In genomic region chr19:6412111-6412999, GRCh38 we compare ENCODE assay signal across 8 cellular contexts. TPM values are rescaled to one million over a fixed set of nuclear protein-coding genes. Genes with fewer than 3 reads are reported as not detected.
DNase-seq lines count a peak whose midpoint lies in the region; ATAC-seq and TF ChIP-seq lines count a peak whose summit lies in the region.

No MANE protein-coding gene starts in this region.

- intact Hi-C loops in CD4-positive, alpha-beta memory T cell (cut with micrococcal nuclease): no loop called here
- intact Hi-C loops in activated CD4-positive, alpha-beta T cell treated with anti-CD3 and anti-CD28 coated beads for 36 hours (cut with DNase I, micrococcal nuclease): no loop called here

- no peaks in the 10 kb centered on the region for H3K4me1 ChIP-seq in CD4-positive, alpha-beta memory T cell (ENCODE audit: insufficient read depth, low read length)
- no peaks in the 10 kb centered on the region for H3K4me1 ChIP-seq in HEK293 (ENCODE audit: control insufficient read depth, insufficient read depth, low read length)

- CTCF ChIA-PET in CD4-positive, alpha-beta memory T cell (lab: Charles Lee; ENCODE audit: partially characterized antibody): interaction anchor here (1.1 kb wide), 1 partner anchor 9 kb away, joined by 3 read pairs; no protein-coding TSS in a partner anchor
- CTCF ChIA-PET in HEK293 (lab: Yijun Ruan, JAX): interaction anchor here (1.0 kb wide), 1 partner anchor 19 kb away, joined by 5 read pairs; the partner anchor contains the start of gene GTF2F1
- CTCF ChIA-PET in activated CD4-positive, alpha-beta T cell treated with anti-CD3 and anti-CD28 coated beads for 36 hours (lab: Charles Lee): interaction anchor here (0.5 to 1.0 kb wide), 6 partner anchors 15 to 816 kb away, joined by 3 to 4 read pairs (median 3); partner anchors contain the start of gene ALKBH7

- H3K27ac Mint-ChIP-seq in CD4-positive, alpha-beta memory T cell: no peak overlapping the region
- H3K27ac Mint-ChIP-seq in activated CD4-positive, alpha-beta T cell treated with anti-CD3 and anti-CD28 coated beads for 36 hours: no peak overlapping the region
- no peak overlapping the region for H3K27ac Mint-ChIP-seq in osteocyte (ENCODE audit: unreplicated experiment)

- TF ChIP-seq CTCF in HEK293 (tag by site-specific recombination; IDR thresholded peaks at IDR 0.05) (peak; percentile 64), osteocyte (IDR thresholded peaks at IDR 0.05) (peak; percentile 54)

- no peak overlapping the region for H3K27ac ChIP-seq in CD4-positive, alpha-beta memory T cell (ENCODE audit: low read depth, low read length)
- no peak overlapping the region for H3K27ac ChIP-seq in HEK293 (ENCODE audit: extremely low read depth, low read depth, low read length)

- peaks cover 0 to 1% (median 0%) of the 10 kb centered on the region in 8 donors for H3K9me3 Mint-ChIP-seq in CD4-positive, alpha-beta memory T cell
- H3K9me3 Mint-ChIP-seq in activated CD4-positive, alpha-beta T cell treated with anti-CD3 and anti-CD28 coated beads for 36 hours (ENCODE audit: low read depth): no peaks in the 10 kb centered on the region
- H3K9me3 Mint-ChIP-seq in osteocyte (ENCODE audit: unreplicated experiment): no peaks in the 10 kb centered on the region

- no peaks in the 10 kb centered on the region for H3K9me3 ChIP-seq in CD4-positive, alpha-beta memory T cell (ENCODE audit: control insufficient read depth in 1 of 2, low read length in 2 of 2)
- no peaks in the 10 kb centered on the region for H3K9me3 ChIP-seq in HEK293 (ENCODE audit: control insufficient read depth, insufficient read depth, low read depth, low read length)

- no peak overlapping the region for H3K4me3 ChIP-seq in CD4-positive, alpha-beta memory T cell (ENCODE audit: low read length in 2 of 2)
- H3K4me3 ChIP-seq in HEK293 (ENCODE audit: low read depth, low read length): no peak overlapping the region

- H3K36me3 Mint-ChIP-seq in CD4-positive, alpha-beta memory T cell: peaks cover 17 to 31% of the 10 kb centered on the region in 2 donors
- peaks cover 19% of the 10 kb centered on the region for H3K36me3 Mint-ChIP-seq in activated CD4-positive, alpha-beta T cell treated with anti-CD3 and anti-CD28 coated beads for 36 hours (ENCODE audit: low read depth)
- peaks cover 16% of the 10 kb centered on the region for H3K36me3 Mint-ChIP-seq in osteocyte (ENCODE audit: unreplicated experiment)

- no peak overlapping the region for H3K4me3 Mint-ChIP-seq in CD4-positive, alpha-beta memory T cell
- no peak overlapping the region for H3K4me3 Mint-ChIP-seq in activated CD4-positive, alpha-beta T cell treated with anti-CD3 and anti-CD28 coated beads for 36 hours
- H3K4me3 Mint-ChIP-seq in osteocyte (ENCODE audit: unreplicated experiment): no peak overlapping the region

- peaks cover 31% of the 10 kb centered on the region for H3K36me3 ChIP-seq in CD4-positive, alpha-beta memory T cell (ENCODE audit: insufficient read depth, low read length)
- H3K36me3 ChIP-seq in HEK293 (ENCODE audit: control insufficient read depth in 2 of 2, insufficient read depth in 1 of 2, low read length in 2 of 2): peaks cover 3 to 38% of the 10 kb centered on the region in 2 experiments; a peak in 2 of 3 replicates

- DNase-seq in CD4-positive, alpha-beta memory T cell: peak; percentile 36 to 53 (median 49)
- peak; percentile 75 for DNase-seq in activated CD4-positive, alpha-beta T cell treated with anti-CD3 and anti-CD28 coated beads for 36 hours
- DNase-seq in epidermal melanocyte (ENCODE audit: insufficient read length, low spot score) (peak; percentile 18), osteocyte (ENCODE audit: extremely low spot score, unreplicated experiment) (no peak), NCI-H1417 treated with DMSO at 0.1 percent for 48 hours (lab: John Stamatoyannopoulos, UW) (no peak)

- H3K27me3 ChIP-seq in CD4-positive, alpha-beta memory T cell (ENCODE audit: insufficient read depth, low read length): no peaks in the 10 kb centered on the region

- ATAC-seq in activated CD4-positive, alpha-beta T cell treated with anti-CD3 and anti-CD28 coated beads for 36 hours: peak; percentile 89
- ATAC-seq in HG03025 (IDR thresholded peaks at IDR 0.05; ENCODE audit: low FRiP score, unreplicated experiment) (no peak), HG02852 (IDR thresholded peaks at IDR 0.05; ENCODE audit: unreplicated experiment) (no peak)

- no peaks in the 10 kb centered on the region for H3K4me1 Mint-ChIP-seq in CD4-positive, alpha-beta memory T cell
- no peaks in the 10 kb centered on the region for H3K4me1 Mint-ChIP-seq in activated CD4-positive, alpha-beta T cell treated with anti-CD3 and anti-CD28 coated beads for 36 hours
- no peaks in the 10 kb centered on the region for H3K4me1 Mint-ChIP-seq in osteocyte (ENCODE audit: unreplicated experiment)

- H3K27me3 Mint-ChIP-seq in CD4-positive, alpha-beta memory T cell: no peaks in the 10 kb centered on the region
- H3K27me3 Mint-ChIP-seq in activated CD4-positive, alpha-beta T cell treated with anti-CD3 and anti-CD28 coated beads for 36 hours: no peaks in the 10 kb centered on the region
- no peaks in the 10 kb centered on the region for H3K27me3 Mint-ChIP-seq in osteocyte (ENCODE audit: unreplicated experiment)

- POLR2A ChIA-PET in CD4-positive, alpha-beta memory T cell (lab: Charles Lee; ENCODE audit: partially characterized antibody): interaction anchor here (0.6 kb wide), 1 partner anchor 11 kb away, joined by 3 read pairs; no protein-coding TSS in a partner anchor
- POLR2A ChIA-PET in HEK293 (lab: Yijun Ruan, JAX): no interaction called here
- POLR2A ChIA-PET in activated CD4-positive, alpha-beta T cell treated with anti-CD3 and anti-CD28 coated beads for 36 hours (lab: Charles Lee): no interaction called here

TF ChIP-seq in HEK293, 187 proteins besides CTCF, POLR2A, EP300 and RAD21 (continues in another document):
- TF ChIP-seq, protein P1, sequence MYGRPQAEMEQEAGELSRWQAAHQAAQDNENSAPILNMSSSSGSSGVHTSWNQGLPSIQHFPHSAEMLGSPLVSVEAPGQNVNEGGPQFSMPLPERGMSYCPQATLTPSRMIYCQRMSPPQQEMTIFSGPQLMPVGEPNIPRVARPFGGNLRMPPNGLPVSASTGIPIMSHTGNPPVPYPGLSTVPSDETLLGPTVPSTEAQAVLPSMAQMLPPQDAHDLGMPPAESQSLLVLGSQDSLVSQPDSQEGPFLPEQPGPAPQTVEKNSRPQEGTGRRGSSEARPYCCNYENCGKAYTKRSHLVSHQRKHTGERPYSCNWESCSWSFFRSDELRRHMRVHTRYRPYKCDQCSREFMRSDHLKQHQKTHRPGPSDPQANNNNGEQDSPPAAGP (tag by site-specific recombination; IDR thresholded peaks at IDR 0.05): no peak
- TF ChIP-seq ZNF341 (tag by site-specific recombination; IDR thresholded peaks at IDR 0.05; ENCODE audit: low read depth): 0 out of 2 replicates have a peak, but pooled peaks have one; percentile 17
- TF ChIP-seq WT1 (tag by site-specific recombination; IDR thresholded peaks at IDR 0.05): no peak
- TF ChIP-seq SP7 (tag by site-specific recombination; IDR thresholded peaks at IDR 0.05): no peak
- no peak for TF ChIP-seq ZNF311 (tag by site-specific recombination; IDR thresholded peaks at IDR 0.05; ENCODE audit: borderline replicate concordance)
- 0 out of 2 replicates have a peak, but pooled peaks have one; percentile 20 for TF ChIP-seq ZBTB48 (tag by site-specific recombination; IDR thresholded peaks at IDR 0.05)
- peak; percentile 41; the same call in 1 of the 2 replicates for TF ChIP-seq PATZ1 (tag by site-specific recombination; IDR thresholded peaks at IDR 0.05)
- TF ChIP-seq SCRT2 (tag by site-specific recombination; IDR thresholded peaks at IDR 0.05): peak; percentile 92
- peak; percentile 93 for TF ChIP-seq ZNF2 (tag by site-specific recombination; IDR thresholded peaks at IDR 0.05)
- TF ChIP-seq ZEB2 (tag by site-specific recombination; IDR thresholded peaks at IDR 0.05): peak; percentile 59; the same call in 1 of the 2 replicates

RNA-seq across cellular contexts. Expression of gene KHSRP, which starts 12.3 kb away (rescaled TPM):
- total RNA-seq in CD4-positive, alpha-beta memory T cell: 100 to 1,000 TPM; 168 to 169 TPM
- 10 to 100 TPM in 1 of 2 donors, 1 to 10 TPM in 1; 4.3 to 25.3 TPM for polyA plus RNA-seq in CD4-positive, alpha-beta memory T cell
- 100 to 1,000 TPM; 363 to 380 TPM for total RNA-seq in activated CD4-positive, alpha-beta T cell treated with anti-CD3 and anti-CD28 coated beads for 36 hours
- 240 and 241 TPM in 2 replicates for total RNA-seq in osteocyte

RNA-seq across cellular contexts. Expression of gene GTF2F1, which starts 19.4 kb away (rescaled TPM):
- total RNA-seq in CD4-positive, alpha-beta memory T cell: 10 to 100 TPM; 56.3 to 57.7 TPM
- 10 to 100 TPM in 1 of 2 donors, 1 to 10 TPM in 1; 6.6 to 27.5 TPM for polyA plus RNA-seq in CD4-positive, alpha-beta memory T cell
- total RNA-seq in activated CD4-positive, alpha-beta T cell treated with anti-CD3 and anti-CD28 coated beads for 36 hours: 10 to 100 TPM; 60.9 to 78.5 TPM
- total RNA-seq in osteocyte: 62.0 and 65.8 TPM in 2 replicates

RNA-seq across cellular contexts. Expression of gene SLC25A41, which starts 21.2 kb away (rescaled TPM):
- total RNA-seq in CD4-positive, alpha-beta memory T cell: not detected
- polyA plus RNA-seq in CD4-positive, alpha-beta memory T cell: not detected
- total RNA-seq in activated CD4-positive, alpha-beta T cell treated with anti-CD3 and anti-CD28 coated beads for 36 hours: under 1 TPM; 0.46 to 0.64 TPM
- total RNA-seq in osteocyte: 0.27 TPM in 1 of 2 replicates, not detected in the other

RNA-seq across cellular contexts. Expression of gene PSPN, which starts 36.6 kb away (rescaled TPM):
- total RNA-seq in CD4-positive, alpha-beta memory T cell: 1 to 10 TPM; 4.6 to 5.2 TPM
- polyA plus RNA-seq in CD4-positive, alpha-beta memory T cell: under 1 TPM; 0.38 to 0.61 TPM
- total RNA-seq in activated CD4-positive, alpha-beta T cell treated with anti-CD3 and anti-CD28 coated beads for 36 hours: 1 to 10 TPM; 1.4 to 1.8 TPM
- total RNA-seq in osteocyte: 3.2 and 3.5 TPM in 2 replicates

RNA-seq across cellular contexts. Expression of gene ALKBH7, which starts 39.8 kb away (rescaled TPM):
- total RNA-seq in CD4-positive, alpha-beta memory T cell: 10 to 100 TPM; 67.4 to 73.4 TPM
- polyA plus RNA-seq in CD4-positive, alpha-beta memory T cell: 10 to 100 TPM; 72.3 to 88.1 TPM
- 10 to 100 TPM; 22.8 to 44.7 TPM for total RNA-seq in activated CD4-positive, alpha-beta T cell treated with anti-CD3 and anti-CD28 coated beads for 36 hours
- 63.0 TPM in 2 replicates for total RNA-seq in osteocyte

Comparison
In these comparisons a context has a peak if more than half of its experiments do, and no peak if none do; other contexts are left out.
1. DNase-seq: peak in CD4-positive, alpha-beta memory T cell (5 of 5), activated CD4-positive, alpha-beta T cell treated with anti-CD3 and anti-CD28 coated beads for 36 hours (single experiment) and epidermal melanocyte (single experiment); none in osteocyte (single experiment) and NCI-H1417 treated with DMSO at 0.1 percent for 48 hours (single experiment).